21 cellular contexts compared by ENCODE assay signal in genomic region chr2:210917465-210917864, GRCh38.
"Had no signal": no experiment of that assay in that cellular context is flagged by ENCODE, and none has a peak within 500 bp of the region (broad histone marks: within the 10 kb centered on the region; RNA-seq: fewer than 3 reads in every experiment).

No MANE protein-coding gene starts in this region.

- H3K9me3 ChIP-seq: colonic mucosa, neutrophil, tibial artery, upper lobe of right lung, vagina had no signal

- H3K27ac ChIP-seq: colonic mucosa, hepatocyte, neutrophil, spleen, tibial artery, upper lobe of right lung, vagina had no signal

- H3K27ac Mint-ChIP-seq: naive B cell; nephron; stimulated activated memory B cell treated with anti-CD40 and anti-IgM and Interleukin-4, amounts not matched to agents 10 μg/mL and 1 μg/mL and 100 μg/mL, for 72 hours; stimulated activated naive CD8-positive, alpha-beta T cell treated with anti-CD3 and anti-CD28 coated beads, Interleukin-15, Interleukin-2, amounts not matched to agents 100 ng/mL and 50 ng/mL, for 24 hours had no signal

- H3K27me3 ChIP-seq: colonic mucosa, hepatocyte, neutrophil, spleen, tibial artery, upper lobe of right lung, vagina had no signal

- H3K4me1 Mint-ChIP-seq: naive B cell; stimulated activated memory B cell treated with anti-CD40 and anti-IgM and Interleukin-4, amounts not matched to agents 10 μg/mL and 1 μg/mL and 100 μg/mL, for 72 hours had no signal

- H3K4me1 ChIP-seq: colonic mucosa, spleen, tibial artery, upper lobe of right lung, vagina had no signal

- DNase-seq: colonic mucosa; dermis blood vessel endothelial cell; head of caudate nucleus; kidney; left cardiac atrium; left ventricle myocardium superior; mesendoderm; naive B cell; spleen; stimulated activated CD4-positive, alpha-beta T cell treated with anti-CD3 and anti-CD28 coated beads, Interleukin-15, amount 100 ng/mL, for 24 hours; stimulated activated CD4-positive, alpha-beta T cell treated with anti-CD3 and anti-CD28 coated beads, Interleukin-1b, Interleukin-23, amount 100 ng/mL, for 48 hours; stimulated activated CD4-positive, alpha-beta T cell treated with anti-CD3 and anti-CD28 coated beads, Interleukin-4, amount 100 ng/mL, for 24 hours; tibial artery; upper lobe of right lung had no signal

- H3K36me3 ChIP-seq: colonic mucosa, neutrophil, spleen, tibial artery, upper lobe of right lung, vagina had no signal

- H3K36me3 Mint-ChIP-seq: naive B cell; stimulated activated memory B cell treated with anti-CD40 and anti-IgM and Interleukin-4, amounts not matched to agents 10 μg/mL and 1 μg/mL and 100 μg/mL, for 72 hours had no signal

- H3K27me3 Mint-ChIP-seq: naive B cell; stimulated activated memory B cell treated with anti-CD40 and anti-IgM and Interleukin-4, amounts not matched to agents 10 μg/mL and 1 μg/mL and 100 μg/mL, for 72 hours; stimulated activated naive CD8-positive, alpha-beta T cell treated with anti-CD3 and anti-CD28 coated beads, Interleukin-15, Interleukin-2, amounts not matched to agents 100 ng/mL and 50 ng/mL, for 24 hours had no signal

- H3K4me3 Mint-ChIP-seq: naive B cell; nephron; stimulated activated memory B cell treated with anti-CD40 and anti-IgM and Interleukin-4, amounts not matched to agents 10 μg/mL and 1 μg/mL and 100 μg/mL, for 72 hours; stimulated activated naive CD8-positive, alpha-beta T cell treated with anti-CD3 and anti-CD28 coated beads, Interleukin-15, Interleukin-2, amounts not matched to agents 100 ng/mL and 50 ng/mL, for 24 hours had no signal

- H3K4me3 ChIP-seq: colonic mucosa, hepatocyte, lung, spleen, tibial artery, upper lobe of right lung, vagina had no signal
